20 cellular contexts compared by ENCODE assay signal in the genomic region with DNA sequence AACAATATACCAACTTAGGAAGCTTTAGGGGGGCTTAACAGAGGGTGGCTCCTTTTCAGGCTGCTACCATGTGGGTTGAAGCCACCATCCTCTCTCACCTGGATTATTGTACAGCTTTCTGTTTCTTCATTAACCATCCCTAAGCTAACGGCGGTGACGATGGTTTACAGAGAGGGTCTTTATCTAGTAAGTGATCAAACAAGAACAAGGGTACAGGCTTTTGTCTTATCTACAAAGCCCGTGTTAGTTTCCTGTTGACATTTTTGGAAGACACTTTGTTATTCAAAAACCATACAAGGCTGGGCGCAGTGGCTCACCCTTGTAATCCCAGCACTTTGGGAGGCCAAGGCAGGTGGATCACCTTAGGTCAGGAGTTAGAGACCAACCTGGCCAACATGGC. TPM values are rescaled to one million over a fixed set of nuclear protein-coding genes. Genes with fewer than 3 reads are reported as not detected.
DNase-seq lines count a peak whose midpoint lies in the region; ATAC-seq and TF ChIP-seq lines count a peak whose summit lies in the region.
"Had no signal": no experiment of that assay in that cellular context is flagged by ENCODE, and none has a peak within 500 bp of the region (broad histone marks: within the 10 kb centered on the region; RNA-seq: fewer than 3 reads in every experiment).

No MANE protein-coding gene starts in this region.

- peak overlapping the region; percentile 1 for H3K4me3 Mint-ChIP-seq in central memory CD8-positive, alpha-beta T cell
- H3K4me3 Mint-ChIP-seq: stimulated activated effector memory CD8-positive, alpha-beta T cell treated with anti-CD3 and anti-CD28 coated beads, Interleukin-12 subunit alpha, Interleukin-12 subunit beta, amount 100 ng/mL, for 72 hours had no signal

- H3K36me3 ChIP-seq in left ventricle myocardium inferior (peaks cover 14% of the 10 kb centered on the region), heart left ventricle (peaks cover 0 to 35% (median 14%) of the 10 kb centered on the region in 9 donors), thymus (ENCODE audit: control insufficient read depth, insufficient read depth) (peaks cover 11% of the 10 kb centered on the region), suprapubic skin (peaks cover 5% of the 10 kb centered on the region)
- H3K36me3 ChIP-seq: vagina had no signal

- no peaks in the 10 kb centered on the region for H3K27me3 Mint-ChIP-seq in central memory CD8-positive, alpha-beta T cell

- no peak overlapping the region for H3K4me3 ChIP-seq in left ventricle myocardium inferior
- H3K4me3 ChIP-seq in heart left ventricle, result no peak overlapping the region
- no peak overlapping the region for H3K4me3 ChIP-seq in Jurkat, Clone E6-1 (ENCODE audit: low read length)
- peak overlapping the region; percentile 11 for H3K4me3 ChIP-seq in thymus (ENCODE audit: low read length)
- H3K4me3 ChIP-seq in suprapubic skin, result no peak overlapping the region
- H3K4me3 ChIP-seq: vagina had no signal

- peaks cover 66% of the 10 kb centered on the region for H3K4me1 ChIP-seq in left ventricle myocardium inferior
- H3K4me1 ChIP-seq in heart left ventricle, result peaks cover 3 to 50% (median 29%) of the 10 kb centered on the region in 12 donors
- peaks cover 34% of the 10 kb centered on the region for H3K4me1 ChIP-seq in thymus (ENCODE audit: control insufficient read depth, insufficient read depth, low read length)
- H3K4me1 ChIP-seq in suprapubic skin, result peaks cover 35% of the 10 kb centered on the region

- ATAC-seq in heart left ventricle (no peak), HG02981 (IDR thresholded peaks at IDR 0.05; ENCODE audit: unreplicated experiment) (no peak)
- peak; percentile 68 for ATAC-seq in central memory CD8-positive, alpha-beta T cell (replicated peaks; ENCODE audit: extremely low read depth, poor library complexity, severe bottlenecking)
- ATAC-seq: left lobe of liver; stimulated activated effector memory CD8-positive, alpha-beta T cell treated with anti-CD3 and anti-CD28 coated beads, Interleukin-12 subunit alpha, Interleukin-12 subunit beta, amount 100 ng/mL, for 72 hours had no signal

- H3K27me3 ChIP-seq in left ventricle myocardium inferior (ENCODE audit: low read depth) (no peaks in the 10 kb centered on the region), heart left ventricle (no peaks in the 10 kb centered on the region), thymus (ENCODE audit: control insufficient read depth, insufficient read depth) (no peaks in the 10 kb centered on the region), suprapubic skin (no peaks in the 10 kb centered on the region)
- H3K27me3 ChIP-seq: vagina had no signal

- TF ChIP-seq POLR2A in heart left ventricle (IDR thresholded peaks at IDR 0.05), result no peak
- no peak for TF ChIP-seq POLR2A in suprapubic skin (IDR thresholded peaks at IDR 0.05)

- intact Hi-C loops in left ventricle myocardium inferior (cut with micrococcal nuclease) (no loop called here), heart left ventricle (cut with DNase I) (no loop called here)

- H3K9me3 ChIP-seq in left ventricle myocardium inferior (replicated peaks) (no peaks in the 10 kb centered on the region), heart left ventricle (no peaks in the 10 kb centered on the region), thymus (ENCODE audit: control insufficient read depth) (no peaks in the 10 kb centered on the region), suprapubic skin (no peaks in the 10 kb centered on the region)
- H3K9me3 ChIP-seq: vagina had no signal

- DNase-seq in left ventricle myocardium inferior (no peak), heart left ventricle (no peak), suprapubic skin (ENCODE audit: low spot score in 2 of 2) (no peak)
- DNase-seq in Jurkat, Clone E6-1 (ENCODE audit: low read depth, low spot score), result peak; percentile 89
- no peak for DNase-seq in central memory CD8-positive, alpha-beta T cell (ENCODE audit: low spot score in 2 of 2)
- DNase-seq in stimulated activated CD8-positive, alpha-beta memory T cell treated with anti-CD3 and anti-CD28 coated beads, Interleukin-4, amount 100 ng/mL, for 48 hours, result no peak
- DNase-seq: activated CD4-positive, alpha-beta T cell treated with anti-CD3 and anti-CD28 coated beads for 4 hours; activated T-cell treated with anti-CD3 and anti-CD28 coated beads for 4 hours; amygdala; MM.1S; NCI-H1930; NCI-H510A; SIG-M5; T1000 had no signal

- H3K27ac ChIP-seq in left ventricle myocardium inferior (replicated peaks), result peak overlapping the region; percentile 64
- peak overlapping the region in 4 of 12 donors; percentile 13 to 76 (median 69) for H3K27ac ChIP-seq in heart left ventricle
- H3K27ac ChIP-seq in thymus (ENCODE audit: low read depth), result peak overlapping the region; percentile 76
- H3K27ac ChIP-seq in suprapubic skin, result no peak overlapping the region
- H3K27ac ChIP-seq: parathyroid adenoma, vagina had no signal

- H3K36me3 Mint-ChIP-seq in central memory CD8-positive, alpha-beta T cell (ENCODE audit: insufficient read depth), result peaks cover 25% of the 10 kb centered on the region

- TF ChIP-seq CTCF in left ventricle myocardium inferior (IDR thresholded peaks at IDR 0.05; ENCODE audit: borderline replicate concordance) (no peak), heart left ventricle (IDR thresholded peaks at IDR 0.05) (no peak), suprapubic skin (IDR thresholded peaks at IDR 0.05) (no peak)

- no peaks in the 10 kb centered on the region for H3K4me1 Mint-ChIP-seq in central memory CD8-positive, alpha-beta T cell

- H3K27ac Mint-ChIP-seq in central memory CD8-positive, alpha-beta T cell (ENCODE audit: low read depth), result peak overlapping the region; percentile 73

- TF ChIP-seq EP300 in suprapubic skin (IDR thresholded peaks at IDR 0.05), result no peak

- 65 to 68% (median 68%) methylated on average over 5 of the region's 5 CpGs for WGBS in heart left ventricle, 4 donors
- 7% methylated on average over 5 of the region's 5 CpGs for WGBS in thymus
- 78% methylated on average over 5 of the region's 5 CpGs for WGBS in suprapubic skin

- no peaks in the 10 kb centered on the region for H3K9me3 Mint-ChIP-seq in central memory CD8-positive, alpha-beta T cell
- H3K9me3 Mint-ChIP-seq: stimulated activated effector memory CD8-positive, alpha-beta T cell treated with anti-CD3 and anti-CD28 coated beads, Interleukin-12 subunit alpha, Interleukin-12 subunit beta, amount 100 ng/mL, for 72 hours had no signal

RNA-seq across cellular contexts. Expression of a gene that starts 20.4 kb away (rescaled TPM):
- total RNA-seq in left ventricle myocardium inferior, result 6.2 TPM
- 1 to 10 TPM; 2.8 to 9.7 (median 4.5) TPM for total RNA-seq in heart left ventricle
- 1 to 10 TPM; 4.4 to 6.6 TPM for polyA plus RNA-seq in heart left ventricle
- 7.4 TPM for polyA plus RNA-seq in Jurkat, Clone E6-1 (2012; ENCODE audit: insufficient read depth, insufficient read length)
- 5.8 TPM for polyA plus RNA-seq in thymus
- 1 to 10 TPM; 2.3 to 9.7 (median 5.3) TPM for total RNA-seq in suprapubic skin

RNA-seq across cellular contexts. Expression of a gene that starts 29.0 kb away (rescaled TPM):
- 21.1 TPM for total RNA-seq in left ventricle myocardium inferior
- total RNA-seq in heart left ventricle, result 10 to 100 TPM; 16.0 to 24.8 (median 18.5) TPM
- polyA plus RNA-seq in heart left ventricle, result 10 to 100 TPM; 13.1 to 22.9 TPM
- 10.9 TPM for polyA plus RNA-seq in Jurkat, Clone E6-1 (2012; ENCODE audit: insufficient read depth, insufficient read length)
- 4.4 TPM for polyA plus RNA-seq in thymus
- total RNA-seq in suprapubic skin, result 10 to 100 TPM; 11.6 to 14.6 (median 11.9) TPM
